1 cellular context compared by ENCODE assay signal in the genomic region with DNA sequence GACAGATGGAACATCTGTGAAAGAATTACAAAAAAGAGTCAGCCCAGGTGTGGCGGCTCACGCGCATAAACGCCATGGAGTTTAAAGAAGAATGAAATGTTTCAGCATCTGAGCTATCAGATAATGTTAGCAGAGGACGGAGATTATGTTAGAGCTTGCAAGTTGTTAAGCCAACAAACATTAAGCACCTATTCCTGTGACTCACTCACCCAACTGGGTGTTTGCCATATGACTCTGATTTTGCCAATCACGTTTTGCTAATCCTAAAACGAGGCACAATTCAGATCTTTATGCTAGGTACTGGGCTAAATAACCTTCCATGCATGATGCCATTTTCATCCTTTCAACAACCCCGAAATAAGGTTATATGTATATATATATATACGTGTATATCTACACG.
TF ChIP-seq lines count a peak whose summit lies in the region.

No MANE protein-coding gene starts in this region.

TF ChIP-seq in GM23338, 12 proteins besides CTCF, POLR2A, EP300 and RAD21 (continued from another document):
- TF ChIP-seq, protein P1, sequence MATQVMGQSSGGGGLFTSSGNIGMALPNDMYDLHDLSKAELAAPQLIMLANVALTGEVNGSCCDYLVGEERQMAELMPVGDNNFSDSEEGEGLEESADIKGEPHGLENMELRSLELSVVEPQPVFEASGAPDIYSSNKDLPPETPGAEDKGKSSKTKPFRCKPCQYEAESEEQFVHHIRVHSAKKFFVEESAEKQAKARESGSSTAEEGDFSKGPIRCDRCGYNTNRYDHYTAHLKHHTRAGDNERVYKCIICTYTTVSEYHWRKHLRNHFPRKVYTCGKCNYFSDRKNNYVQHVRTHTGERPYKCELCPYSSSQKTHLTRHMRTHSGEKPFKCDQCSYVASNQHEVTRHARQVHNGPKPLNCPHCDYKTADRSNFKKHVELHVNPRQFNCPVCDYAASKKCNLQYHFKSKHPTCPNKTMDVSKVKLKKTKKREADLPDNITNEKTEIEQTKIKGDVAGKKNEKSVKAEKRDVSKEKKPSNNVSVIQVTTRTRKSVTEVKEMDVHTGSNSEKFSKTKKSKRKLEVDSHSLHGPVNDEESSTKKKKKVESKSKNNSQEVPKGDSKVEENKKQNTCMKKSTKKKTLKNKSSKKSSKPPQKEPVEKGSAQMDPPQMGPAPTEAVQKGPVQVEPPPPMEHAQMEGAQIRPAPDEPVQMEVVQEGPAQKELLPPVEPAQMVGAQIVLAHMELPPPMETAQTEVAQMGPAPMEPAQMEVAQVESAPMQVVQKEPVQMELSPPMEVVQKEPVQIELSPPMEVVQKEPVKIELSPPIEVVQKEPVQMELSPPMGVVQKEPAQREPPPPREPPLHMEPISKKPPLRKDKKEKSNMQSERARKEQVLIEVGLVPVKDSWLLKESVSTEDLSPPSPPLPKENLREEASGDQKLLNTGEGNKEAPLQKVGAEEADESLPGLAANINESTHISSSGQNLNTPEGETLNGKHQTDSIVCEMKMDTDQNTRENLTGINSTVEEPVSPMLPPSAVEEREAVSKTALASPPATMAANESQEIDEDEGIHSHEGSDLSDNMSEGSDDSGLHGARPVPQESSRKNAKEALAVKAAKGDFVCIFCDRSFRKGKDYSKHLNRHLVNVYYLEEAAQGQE (IDR thresholded peaks at IDR 0.05; ENCODE audit: unreplicated experiment), result no peak
- TF ChIP-seq, protein P2, sequence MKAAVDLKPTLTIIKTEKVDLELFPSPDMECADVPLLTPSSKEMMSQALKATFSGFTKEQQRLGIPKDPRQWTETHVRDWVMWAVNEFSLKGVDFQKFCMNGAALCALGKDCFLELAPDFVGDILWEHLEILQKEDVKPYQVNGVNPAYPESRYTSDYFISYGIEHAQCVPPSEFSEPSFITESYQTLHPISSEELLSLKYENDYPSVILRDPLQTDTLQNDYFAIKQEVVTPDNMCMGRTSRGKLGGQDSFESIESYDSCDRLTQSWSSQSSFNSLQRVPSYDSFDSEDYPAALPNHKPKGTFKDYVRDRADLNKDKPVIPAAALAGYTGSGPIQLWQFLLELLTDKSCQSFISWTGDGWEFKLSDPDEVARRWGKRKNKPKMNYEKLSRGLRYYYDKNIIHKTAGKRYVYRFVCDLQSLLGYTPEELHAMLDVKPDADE (IDR thresholded peaks at IDR 0.05), result no peak
- TF ChIP-seq ZNF114 (CRISPR knock-in tag; IDR thresholded peaks at IDR 0.05), result no peak
- TF ChIP-seq EZH2phosphoT487 (IDR thresholded peaks at IDR 0.05; ENCODE audit: unreplicated experiment), result no peak
- no peak for TF ChIP-seq CREB1 (CRISPR knock-in tag; IDR thresholded peaks at IDR 0.05; ENCODE audit: low read depth)
- no peak for TF ChIP-seq POLR2AphosphoS5 (IDR thresholded peaks at IDR 0.05; ENCODE audit: low read depth)
- TF ChIP-seq JUNB (IDR thresholded peaks at IDR 0.05; ENCODE audit: unreplicated experiment), result no peak
- no peak for TF ChIP-seq NANOG (IDR thresholded peaks at IDR 0.05; ENCODE audit: borderline replicate concordance)
- TF ChIP-seq EZH2 (IDR thresholded peaks at IDR 0.05; ENCODE audit: low read depth, unreplicated experiment), result no peak
